Comparison of ENCODE assay signal across 8 cellular contexts in the genomic region with DNA sequence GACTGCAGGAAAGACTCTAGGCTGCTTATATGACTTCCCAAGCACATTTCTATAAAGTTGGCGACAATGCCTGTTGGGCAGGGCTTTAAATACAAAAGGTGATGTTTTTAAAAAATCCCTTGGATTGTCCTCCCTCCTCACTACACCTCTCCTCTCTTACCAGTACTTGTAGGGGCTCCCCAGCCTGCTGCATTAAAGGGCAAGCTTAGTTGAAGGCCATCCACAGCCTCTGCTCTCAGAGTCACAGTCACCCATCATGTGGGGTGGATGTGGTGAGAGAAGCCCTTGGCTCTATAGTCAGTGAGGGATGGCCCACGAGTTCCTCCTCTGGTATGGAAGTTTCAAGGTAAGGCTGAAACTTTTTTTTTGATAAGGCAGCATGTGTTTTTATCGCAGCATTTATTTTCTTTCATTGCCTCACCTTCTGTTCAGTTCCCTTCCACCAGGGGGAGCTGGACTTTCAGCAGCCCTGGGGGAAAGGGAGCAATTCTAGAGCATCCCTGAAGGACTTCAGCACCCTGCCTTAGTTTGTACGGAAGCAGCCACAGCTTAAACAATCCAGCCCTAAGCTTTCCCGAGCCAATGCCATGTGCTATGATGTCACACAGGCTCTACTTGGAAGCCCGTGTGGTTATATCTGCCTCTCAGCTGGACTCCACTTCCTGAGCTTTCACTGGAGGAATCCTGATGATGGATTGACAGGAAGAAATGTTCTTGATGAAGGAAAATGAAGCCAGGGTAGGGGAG.
DNase-seq lines count a peak whose midpoint lies in the region; ATAC-seq and TF ChIP-seq lines count a peak whose summit lies in the region.

No MANE protein-coding gene starts in this region.

- H3K4me1 ChIP-seq in BE2C = no peaks in the 10 kb centered on the region
- no peaks in the 10 kb centered on the region for H3K4me1 ChIP-seq in NT2/D1 (ENCODE audit: insufficient read depth, insufficient read length)
- no peaks in the 10 kb centered on the region for H3K4me1 ChIP-seq in upper lobe of left lung

- no peaks in the 10 kb centered on the region for H3K36me3 ChIP-seq in BE2C
- no peaks in the 10 kb centered on the region for H3K36me3 ChIP-seq in NT2/D1 (ENCODE audit: insufficient read depth, insufficient read length, low read length)
- no peaks in the 10 kb centered on the region for H3K36me3 ChIP-seq in upper lobe of left lung

- no peak overlapping the region for H3K27ac ChIP-seq in upper lobe of left lung
- no peak overlapping the region for H3K27ac ChIP-seq in substantia nigra (ENCODE audit: low read depth, low read length, poor library complexity, severe bottlenecking)

- H3K4me3 ChIP-seq in BE2C (ENCODE audit: low read depth, low read length) (no peak overlapping the region), NT2/D1 (ENCODE audit: insufficient read length, low read depth) (no peak overlapping the region), upper lobe of left lung (no peak overlapping the region)

- DNase-seq in BE2C (peak; percentile 53), GM13976 (ENCODE audit: low spot score) (no peak), NT2/D1 (ENCODE audit: low read depth, low spot score) (peak; percentile 25), kidney tubule cell (ENCODE audit: low spot score) (peak; percentile 51), upper lobe of left lung (peak in 1 of 2 donors; percentile 22), substantia nigra (lab: John Stamatoyannopoulos, UW) (no peak)
- peak; percentile 15 for DNase-seq in activated gamma-delta T cell treated with anti-CD3 and anti-CD28 coated beads, Interleukin-2, amount 50 U/mL, for 16 hours (ENCODE audit: low read depth)

- TF ChIP-seq CTCF in BE2C (IDR thresholded peaks at IDR 0.05; ENCODE audit: low read depth, low read length) (peak; percentile 81), GM13976 (IDR thresholded peaks at IDR 0.05; ENCODE audit: borderline replicate concordance, control extremely low read depth, extremely low read depth, insufficient read depth, missing control alignments) (peak; percentile 50), upper lobe of left lung (IDR thresholded peaks at IDR 0.05) (peak in 5 of 6 experiments; percentile 28 to 63 (median 45))

- TF ChIP-seq EP300 in upper lobe of left lung (IDR thresholded peaks at IDR 0.05) = no peak

- in situ Hi-C loops in GM13976 (cut with MboI; ENCODE audit: low sequenced_read_pairs, unreplicated experiment) = no loop called here

- no peak for TF ChIP-seq POLR2A in upper lobe of left lung (IDR thresholded peaks at IDR 0.05)

- H3K9me3 ChIP-seq in BE2C (no peaks in the 10 kb centered on the region), NT2/D1 (ENCODE audit: insufficient read depth, low read length) (no peaks in the 10 kb centered on the region), upper lobe of left lung (no peaks in the 10 kb centered on the region)

- WGBS in upper lobe of left lung, 2 donors = 33 to 38% methylated on average over 6 of the region's 6 CpGs

- no peak overlapping the region for H3K9ac ChIP-seq in NT2/D1 (ENCODE audit: insufficient read length, low read depth)

- H3K27me3 ChIP-seq in BE2C (no peaks in the 10 kb centered on the region; the same call in 1 of the 2 replicates), NT2/D1 (ENCODE audit: insufficient read depth, insufficient read length) (no peaks in the 10 kb centered on the region), upper lobe of left lung (no peaks in the 10 kb centered on the region)

- peak; percentile 88 for ATAC-seq in HG02885 (IDR thresholded peaks at IDR 0.05; ENCODE audit: poor library complexity, unreplicated experiment)
- peak; percentile 40 to 41 for ATAC-seq in upper lobe of left lung (ENCODE audit: low FRiP score in 2 of 2)

Comparison
In these comparisons a context has a peak if more than half of its experiments do, and no peak if none do; other contexts are left out.
1. DNase-seq: peak in BE2C (single experiment), NT2/D1 (single experiment), activated gamma-delta T cell treated with anti-CD3 and anti-CD28 coated beads, Interleukin-2, amount 50 U/mL, for 16 hours (single experiment) and kidney tubule cell (single experiment); none in GM13976 (single experiment) and substantia nigra (0 of 49).
2. Peak in every context shown above with its lines, with median percentiles within 50 percentile points of each other: CTCF ChIP-seq.